ENCODE assay signal across 11 cellular contexts in genomic region chr3:14803101-14803980, GRCh38. TPM values are rescaled to one million over a fixed set of nuclear protein-coding genes. Genes with fewer than 3 reads are reported as not detected.
DNase-seq lines count a peak whose midpoint lies in the region; ATAC-seq, FAIRE-seq and TF ChIP-seq lines count a peak whose summit lies in the region.
"Had no signal": no experiment of that assay in that cellular context is flagged by ENCODE, and none has a peak within 500 bp of the region (broad histone marks: within the 10 kb centered on the region; RNA-seq: fewer than 3 reads in every experiment).

No MANE protein-coding gene starts in this region.

- H3K4me1 ChIP-seq in kidney (ENCODE audit: control insufficient read depth in 1 of 2, insufficient read depth in 1 of 2, low read depth in 1 of 2, low read length in 2 of 2) (peaks cover 28 to 37% of the 10 kb centered on the region in 2 donors), suprapubic skin (peaks cover 16% of the 10 kb centered on the region)

- H3K36me3 Mint-ChIP-seq in activated CD8-positive, alpha-beta memory T cell treated with anti-CD3 and anti-CD28 coated beads, Interleukin-2, amount 10 ng/mL, durations not matched to agents 7 days and 5 days: no peaks in the 10 kb centered on the region
- H3K36me3 Mint-ChIP-seq in activated naive CD8-positive, alpha-beta T cell treated with anti-CD3 and anti-CD28 coated beads, Interleukin-2, amount 10 ng/mL, durations not matched to agents 7 days and 5 days: no peaks in the 10 kb centered on the region

- TF ChIP-seq CTCF in kidney (IDR thresholded peaks at IDR 0.05; ENCODE audit: borderline replicate concordance, extremely low read depth, insufficient read depth) (no peak), suprapubic skin (IDR thresholded peaks at IDR 0.05) (no peak)

- intact Hi-C loops in kidney (cut with DNase I): no loop called here

- no peak overlapping the region for H3K4me3 ChIP-seq in kidney (ENCODE audit: low read length in 2 of 2)
- no peak overlapping the region for H3K4me3 ChIP-seq in suprapubic skin

- POLR2A ChIA-PET in activated naive CD8-positive, alpha-beta T cell treated with anti-CD3 and anti-CD28 coated beads, Interleukin-2, amount 10 ng/mL, durations not matched to agents 7 days and 5 days (lab: Charles Lee): no interaction called here

- H3K9me3 ChIP-seq in kidney (ENCODE audit: control insufficient read depth in 1 of 2, low read length in 2 of 2) (no peaks in the 10 kb centered on the region), suprapubic skin (no peaks in the 10 kb centered on the region)

- H3K9me3 Mint-ChIP-seq in activated CD8-positive, alpha-beta memory T cell treated with anti-CD3 and anti-CD28 coated beads, Interleukin-2, amount 10 ng/mL, durations not matched to agents 7 days and 5 days (ENCODE audit: low read depth): no peaks in the 10 kb centered on the region
- no peaks in the 10 kb centered on the region for H3K9me3 Mint-ChIP-seq in activated naive CD8-positive, alpha-beta T cell treated with anti-CD3 and anti-CD28 coated beads, Interleukin-2, amount 10 ng/mL, durations not matched to agents 7 days and 5 days

- CTCF ChIA-PET in activated CD8-positive, alpha-beta memory T cell treated with anti-CD3 and anti-CD28 coated beads, Interleukin-2, amount 10 ng/mL, durations not matched to agents 7 days and 5 days (lab: Charles Lee): no interaction called here

- peak overlapping the region in 1 of 2 donors; percentile 30 for H3K9ac ChIP-seq in kidney (ENCODE audit: low read length in 2 of 2)

- H3K27ac ChIP-seq in kidney (ENCODE audit: low read depth in 2 of 2, low read length in 2 of 2): peak overlapping the region; percentile 82 to 84
- peak overlapping the region; percentile 67 for H3K27ac ChIP-seq in suprapubic skin

- H3K27me3 Mint-ChIP-seq in activated CD8-positive, alpha-beta memory T cell treated with anti-CD3 and anti-CD28 coated beads, Interleukin-2, amount 10 ng/mL, durations not matched to agents 7 days and 5 days: peaks cover 58% of the 10 kb centered on the region
- H3K27me3 Mint-ChIP-seq in activated naive CD8-positive, alpha-beta T cell treated with anti-CD3 and anti-CD28 coated beads, Interleukin-2, amount 10 ng/mL, durations not matched to agents 7 days and 5 days: peaks cover 41% of the 10 kb centered on the region

- peak; percentile 50 for DNase-seq in activated CD8-positive, alpha-beta memory T cell treated with anti-CD3 and anti-CD28 coated beads, Interleukin-2, amount 10 ng/mL, durations not matched to agents 7 days and 5 days
- no peak for DNase-seq in activated CD8-positive, alpha-beta memory T cell treated with anti-CD3 and anti-CD28 coated beads, Interleukin-2, amount 50 U/mL, for 48 hours
- DNase-seq in activated naive CD8-positive, alpha-beta T cell treated with anti-CD3 and anti-CD28 coated beads, Interleukin-2, amount 10 ng/mL, durations not matched to agents 7 days and 5 days: no peak
- no peak for DNase-seq in kidney
- DNase-seq in suprapubic skin (ENCODE audit: low spot score in 2 of 2): peak in 1 of 2 donors; percentile 71
- no peak for DNase-seq in AML-193 (lab: John Stamatoyannopoulos, UW)
- no peak for DNase-seq in superior temporal gyrus (ENCODE audit: extremely low spot score)
- DNase-seq in NCI-H1105 (lab: John Stamatoyannopoulos, UW): no peak
- DNase-seq: NCI-H446; stimulated activated CD4-positive, alpha-beta T cell treated with anti-CD3 and anti-CD28 coated beads, Interleukin-2, amount 100 ng/mL, for 48 hours had no signal

- TF ChIP-seq EP300 in suprapubic skin (IDR thresholded peaks at IDR 0.05): no peak

- no peak for TF ChIP-seq POLR2A in suprapubic skin (IDR thresholded peaks at IDR 0.05)

- H3K4me1 Mint-ChIP-seq in activated CD8-positive, alpha-beta memory T cell treated with anti-CD3 and anti-CD28 coated beads, Interleukin-2, amount 10 ng/mL, durations not matched to agents 7 days and 5 days: peaks cover 26% of the 10 kb centered on the region
- H3K4me1 Mint-ChIP-seq in activated naive CD8-positive, alpha-beta T cell treated with anti-CD3 and anti-CD28 coated beads, Interleukin-2, amount 10 ng/mL, durations not matched to agents 7 days and 5 days: peaks cover 29% of the 10 kb centered on the region

- H3K36me3 ChIP-seq in kidney (ENCODE audit: control insufficient read depth in 1 of 2, insufficient read depth in 2 of 2, low read length in 2 of 2): no peaks in the 10 kb centered on the region
- H3K36me3 ChIP-seq in suprapubic skin: no peaks in the 10 kb centered on the region

- FAIRE-seq in kidney (lab: Jason Lieb, UNC): no peak
- FAIRE-seq: H54 had no signal

- no peak overlapping the region for H3K4me3 Mint-ChIP-seq in activated CD8-positive, alpha-beta memory T cell treated with anti-CD3 and anti-CD28 coated beads, Interleukin-2, amount 10 ng/mL, durations not matched to agents 7 days and 5 days
- peak overlapping the region; percentile 32 for H3K4me3 Mint-ChIP-seq in activated naive CD8-positive, alpha-beta T cell treated with anti-CD3 and anti-CD28 coated beads, Interleukin-2, amount 10 ng/mL, durations not matched to agents 7 days and 5 days

- ATAC-seq in activated CD8-positive, alpha-beta memory T cell treated with anti-CD3 and anti-CD28 coated beads, Interleukin-2, amount 10 ng/mL, durations not matched to agents 7 days and 5 days: peak; percentile 63
- peak; percentile 63 for ATAC-seq in activated naive CD8-positive, alpha-beta T cell treated with anti-CD3 and anti-CD28 coated beads, Interleukin-2, amount 10 ng/mL, durations not matched to agents 7 days and 5 days (ENCODE audit: low read depth)

- WGBS in suprapubic skin: 61% methylated on average over 13 of the region's 13 CpGs

- peak overlapping the region; percentile 59 for H3K27ac Mint-ChIP-seq in activated CD8-positive, alpha-beta memory T cell treated with anti-CD3 and anti-CD28 coated beads, Interleukin-2, amount 10 ng/mL, durations not matched to agents 7 days and 5 days
- peak overlapping the region; percentile 55 for H3K27ac Mint-ChIP-seq in activated naive CD8-positive, alpha-beta T cell treated with anti-CD3 and anti-CD28 coated beads, Interleukin-2, amount 10 ng/mL, durations not matched to agents 7 days and 5 days

- H3K27me3 ChIP-seq in suprapubic skin: peaks cover 7% of the 10 kb centered on the region

RNA-seq across cellular contexts. Expression of gene FGD5, which starts 15.4 kb away (rescaled TPM):
- not detected for total RNA-seq in activated CD8-positive, alpha-beta memory T cell treated with anti-CD3 and anti-CD28 coated beads, Interleukin-2, amount 10 ng/mL, durations not matched to agents 7 days and 5 days
- total RNA-seq in activated naive CD8-positive, alpha-beta T cell treated with anti-CD3 and anti-CD28 coated beads, Interleukin-2, amount 10 ng/mL, durations not matched to agents 7 days and 5 days: under 1 TPM in 1 of 2 experiments, not detected in 1; 0.17 TPM
- 40.1 TPM for total RNA-seq in kidney
- 18.7 TPM for polyA plus RNA-seq in kidney (ENCODE audit: insufficient read depth, low read depth, low replicate concordance)
- 10 to 100 TPM in 2 of 4 donors, 1 to 10 TPM in 2; 2.8 to 15.5 (median 7.1) TPM for total RNA-seq in suprapubic skin
